ENCODE assay signal across 20 cellular contexts in genomic region chr16:3738128-3738527, GRCh38.
"Had no signal": no experiment of that assay in that cellular context is flagged by ENCODE, and none has a peak within 500 bp of the region (broad histone marks: within the 10 kb centered on the region; RNA-seq: fewer than 3 reads in every experiment).

No MANE protein-coding gene starts in this region.

- H3K4me1 Mint-ChIP-seq: activated naive CD4-positive, alpha-beta T cell treated with anti-CD3 and anti-CD28 coated beads, Interleukin-2, amount 50 U/mL, for 24 hours; mesothelial cell of epicardium; T-cell had no signal

- H3K27me3 Mint-ChIP-seq: activated naive CD4-positive, alpha-beta T cell treated with anti-CD3 and anti-CD28 coated beads, Interleukin-2, amount 50 U/mL, for 24 hours; effector memory CD8-positive, alpha-beta T cell; T-cell had no signal

- H3K4me3 Mint-ChIP-seq: activated naive CD4-positive, alpha-beta T cell treated with anti-CD3 and anti-CD28 coated beads, Interleukin-2, amount 50 U/mL, for 24 hours; activated T-cell treated with anti-CD3 and anti-CD28 coated beads, Interleukin-2, amount 50 U/mL, for 4 hours; effector memory CD8-positive, alpha-beta T cell; mesothelial cell of epicardium; natural killer cell; T-cell had no signal

- H3K27ac Mint-ChIP-seq: activated naive CD4-positive, alpha-beta T cell treated with anti-CD3 and anti-CD28 coated beads, Interleukin-2, amount 50 U/mL, for 24 hours; mesothelial cell of epicardium; T-cell had no signal

- DNase-seq: activated CD4-positive, alpha-beta T cell treated with anti-CD3 and anti-CD28 coated beads, Interleukin-2, amount 50 U/mL, for 48 hours; activated CD8-positive, alpha-beta memory T cell treated with anti-CD3 and anti-CD28 coated beads, Interleukin-2, amount 50 U/mL, for 48 hours; activated effector memory CD4-positive, alpha-beta T cell treated with Interleukin-2 at 50 U/mL for 16 hours; activated T-cell treated with anti-CD3 and anti-CD28 coated beads, Interleukin-2, amount 50 U/mL, for 4 hours; colonic mucosa; effector memory CD8-positive, alpha-beta T cell; esophagus squamous epithelium; gastrocnemius medialis; hippocampal formation; kidney glomerular epithelial cell; left lung; natural killer cell; stimulated activated CD4-positive, alpha-beta T cell treated with anti-CD3 and anti-CD28 coated beads, Interleukin-12 subunit alpha, Interleukin-12 subunit beta, amount 100 ng/mL, for 4 hours; stimulated activated CD4-positive, alpha-beta T cell treated with anti-CD3 and anti-CD28 coated beads, Interleukin-4, amount 100 ng/mL, for 4 hours; T-cell; testis; trophoblast cell had no signal

- ATAC-seq: activated T-cell treated with anti-CD3 and anti-CD28 coated beads, Interleukin-2, amount 50 U/mL, for 4 hours; effector memory CD8-positive, alpha-beta T cell; gastrocnemius medialis; left lung; natural killer cell; right cardiac atrium; T-cell had no signal

- H3K9me3 Mint-ChIP-seq: activated naive CD4-positive, alpha-beta T cell treated with anti-CD3 and anti-CD28 coated beads, Interleukin-2, amount 50 U/mL, for 24 hours; activated T-cell treated with anti-CD3 and anti-CD28 coated beads, Interleukin-2, amount 50 U/mL, for 4 hours; effector memory CD8-positive, alpha-beta T cell; mesothelial cell of epicardium; natural killer cell; T-cell had no signal
